ENCODE assay signal across 15 cellular contexts in the genomic region with DNA sequence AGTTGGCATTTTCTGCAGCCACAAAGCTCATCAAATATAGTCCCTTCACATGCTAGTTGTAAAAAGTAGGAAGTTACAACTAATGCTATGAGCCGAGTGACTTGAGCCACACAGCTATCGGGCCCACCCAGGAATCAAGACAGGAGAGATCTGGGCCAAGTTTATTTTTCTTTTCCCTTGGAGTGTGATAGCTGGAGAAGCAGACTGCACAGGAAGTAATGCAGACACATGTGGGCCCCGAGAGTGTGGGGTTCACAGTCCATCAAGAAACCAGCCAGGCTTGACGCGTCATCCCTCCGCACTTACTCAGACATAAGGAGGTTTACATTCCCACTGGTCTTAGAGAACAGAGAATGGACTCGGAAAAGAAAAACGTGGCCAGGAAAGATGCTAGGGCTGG.
A peak's percentile ranks its signal among the peaks of the same experiment; 100 is the strongest.
DNase-seq lines count a peak whose midpoint lies in the region; ATAC-seq, FAIRE-seq and TF ChIP-seq lines count a peak whose summit lies in the region.
"Had no signal": no experiment of that assay in that cellular context is flagged by ENCODE, and none has a peak within 500 bp of the region (broad histone marks: within the 10 kb centered on the region; RNA-seq: fewer than 3 reads in every experiment).

No MANE protein-coding gene starts in this region.

- H3K36me3 ChIP-seq in osteoblast (ENCODE audit: insufficient read depth, low read length) (no peaks in the 10 kb centered on the region), HepG2 (replicated peaks in 1 of 2; ENCODE audit: control insufficient read depth in 1 of 2, insufficient read depth in 2 of 2, low read length in 2 of 2) (no peaks in the 10 kb centered on the region)

- POLR2A ChIA-PET in HepG2 (lab: Yijun Ruan, JAX) (no interaction called here), HEK293T (lab: Yijun Ruan, JAX) (no interaction called here)

- FAIRE-seq in HepG2 (lab: Jason Lieb, UNC) = no peak
- FAIRE-seq: H54 had no signal

- no peak for TF ChIP-seq RAD21 in HepG2 (CRISPR knock-in tag; IDR thresholded peaks at IDR 0.05)

- WGBS in HepG2 (ENCODE audit: low lambda C conversion rate) = 48% methylated on average over 8 of the region's 8 CpGs

- peak overlapping the region; percentile 86 for H2AFZ ChIP-seq in osteoblast (ENCODE audit: low read length)
- H2AFZ ChIP-seq in HepG2 (ENCODE audit: low read length) = no peak overlapping the region

- in situ Hi-C loops in Caki2 (cut with HindIII; ENCODE audit: low pct_unique_long_range_greater_than_20kb, low sequenced_read_pairs) = no loop called here
- in situ Hi-C loops in HepG2 (cut with HindIII; ENCODE audit: extremely low pct_ligation_motif_present, low pct_unique_long_range_greater_than_20kb) = no loop called here
- in situ Hi-C loops in ACHN (cut with HindIII; ENCODE audit: low pct_ligation_motif_present, low pct_unique_long_range_greater_than_20kb, low sequenced_read_pairs) = no loop called here

- intact Hi-C loops in HepG2 (cut with micrococcal nuclease; ENCODE audit: unreplicated experiment) = no loop called here

- DNase-seq in Caki2 (ENCODE audit: low read depth) (peak; percentile 8), OCI-M1 (lab: John Stamatoyannopoulos, UW) (peak; percentile 10), fibroblast of pulmonary artery (ENCODE audit: low read depth) (peak; percentile 81), osteoblast (ENCODE audit: insufficient read length, low spot score, missing footprints) (no peak), foreskin melanocyte (no peak), HepG2 (ENCODE audit: low spot score) (no peak), ACHN (no peak), HEK293T (ENCODE audit: extremely low spot score) (no peak)
- DNase-seq: activated CD8-positive, alpha-beta T cell treated with anti-CD3 and anti-CD28 coated beads, Interleukin-2, amount 10 ng/mL, durations not matched to agents 7 days and 5 days; CD4-positive, CD25-positive, alpha-beta regulatory T cell; NCI-H526; SHP77; stimulated activated CD4-positive, alpha-beta T cell treated with anti-CD3 and anti-CD28 coated beads, Interleukin-2, amount 100 ng/mL, for 48 hours had no signal

- TF ChIP-seq POLR2A in HepG2 (IDR thresholded peaks at IDR 0.05; ENCODE audit: insufficient read depth in 1 of 2, low read depth in 2 of 2, low read length in 2 of 2) = no peak

- CTCF ChIA-PET in HepG2 (lab: Yijun Ruan, JAX; ENCODE audit: low intra/inter-chr PET ratio, low total read pairs) (no interaction called here), HEK293T (lab: Yijun Ruan, JAX) (no interaction called here)

- H3K4me3 ChIP-seq in fibroblast of pulmonary artery (replicated peaks; ENCODE audit: low read depth, low read length) = no peak overlapping the region
- H3K4me3 ChIP-seq in osteoblast (ENCODE audit: insufficient read depth, low read length) = no peak overlapping the region
- H3K4me3 ChIP-seq in HepG2 (replicated peaks in 1 of 3; ENCODE audit: insufficient read depth in 1 of 3, low read depth in 2 of 3, low read length in 3 of 3) = no peak overlapping the region

- TF ChIP-seq CTCF in fibroblast of pulmonary artery (IDR thresholded peaks at IDR 0.05; ENCODE audit: low read length, missing control alignments) = no peak
- no peak for TF ChIP-seq CTCF in osteoblast (IDR thresholded peaks at IDR 0.05; ENCODE audit: extremely low read depth, low read depth, low read length)
- no peak for TF ChIP-seq CTCF in HepG2 (CRISPR knock-in tag; IDR thresholded peaks at IDR 0.05)

- no TSS peak for BruUV-seq in HepG2 (replicated peaks; lab: Mats Ljungman, UMichigan)

- H3K4me2 ChIP-seq in osteoblast (ENCODE audit: insufficient read depth, low read length) (peak overlapping the region; percentile 59), HepG2 (ENCODE audit: low read depth, low read length) (no peak overlapping the region)
- H3K4me2 ChIP-seq: KMS-11 had no signal

- H3K9ac ChIP-seq in HepG2 (ENCODE audit: insufficient read depth, low read depth, low read length) = no peak overlapping the region
- H3K9ac ChIP-seq: KMS-11 had no signal

- H3K27ac ChIP-seq in osteoblast (ENCODE audit: low read depth, low read length) (peak overlapping the region; percentile 78), HepG2 (ENCODE audit: extremely low read length, insufficient read depth, low read length) (no peak overlapping the region)
- H3K27ac ChIP-seq: KMS-11 had no signal

- H3K9me3 ChIP-seq in osteoblast (ENCODE audit: low read depth, low read length) = no peaks in the 10 kb centered on the region
- H3K9me3 ChIP-seq in HepG2 (ENCODE audit: low read length) = peaks cover 11% of the 10 kb centered on the region; the same call in 1 of the 2 replicates

- peaks cover 29% of the 10 kb centered on the region for H3K4me1 ChIP-seq in osteoblast (ENCODE audit: insufficient read depth, low read length)
- peaks cover 9% of the 10 kb centered on the region; the same call in 1 of the 2 replicates for H3K4me1 ChIP-seq in HepG2 (ENCODE audit: insufficient read depth, low read length)

- H4K20me1 ChIP-seq in osteoblast (ENCODE audit: insufficient read depth, low read length) = no peaks in the 10 kb centered on the region
- no peaks in the 10 kb centered on the region for H4K20me1 ChIP-seq in HepG2 (ENCODE audit: insufficient read depth, low read length)

- no peaks in the 10 kb centered on the region for H3K79me2 ChIP-seq in osteoblast (ENCODE audit: insufficient read depth, low read length)
- H3K79me2 ChIP-seq in HepG2 (ENCODE audit: insufficient read depth, low read length) = no peaks in the 10 kb centered on the region

- ATAC-seq in HepG2 = no peak
- ATAC-seq: activated CD8-positive, alpha-beta T cell treated with anti-CD3 and anti-CD28 coated beads, Interleukin-2, amount 10 ng/mL, durations not matched to agents 7 days and 5 days had no signal

- no peaks in the 10 kb centered on the region for H3K27me3 ChIP-seq in osteoblast (ENCODE audit: insufficient read depth, low read length)
- H3K27me3 ChIP-seq in HepG2 (ENCODE audit: control insufficient read depth in 1 of 2, insufficient read depth in 2 of 2, low read length in 2 of 2) = peaks cover 0 to 7% of the 10 kb centered on the region in 2 experiments; a peak in 2 of 5 replicates

- TF ChIP-seq EP300 in HepG2 (IDR thresholded peaks at IDR 0.05; ENCODE audit: low read depth in 2 of 2, low read length in 2 of 2) (no peak), HepG2 (CRISPR knock-in tag; IDR thresholded peaks at IDR 0.05; ENCODE audit: borderline replicate concordance) (no peak)

TF ChIP-seq in HepG2, 621 proteins besides CTCF, POLR2A, EP300 and RAD21 (continues in another document):
- TF ChIP-seq ZNF546 (CRISPR knock-in tag; conservative IDR thresholded peaks at IDR 0.05) = no peak
- TF ChIP-seq ZNF891 (CRISPR knock-in tag; IDR thresholded peaks at IDR 0.05) = no peak
- TF ChIP-seq, protein P1, sequence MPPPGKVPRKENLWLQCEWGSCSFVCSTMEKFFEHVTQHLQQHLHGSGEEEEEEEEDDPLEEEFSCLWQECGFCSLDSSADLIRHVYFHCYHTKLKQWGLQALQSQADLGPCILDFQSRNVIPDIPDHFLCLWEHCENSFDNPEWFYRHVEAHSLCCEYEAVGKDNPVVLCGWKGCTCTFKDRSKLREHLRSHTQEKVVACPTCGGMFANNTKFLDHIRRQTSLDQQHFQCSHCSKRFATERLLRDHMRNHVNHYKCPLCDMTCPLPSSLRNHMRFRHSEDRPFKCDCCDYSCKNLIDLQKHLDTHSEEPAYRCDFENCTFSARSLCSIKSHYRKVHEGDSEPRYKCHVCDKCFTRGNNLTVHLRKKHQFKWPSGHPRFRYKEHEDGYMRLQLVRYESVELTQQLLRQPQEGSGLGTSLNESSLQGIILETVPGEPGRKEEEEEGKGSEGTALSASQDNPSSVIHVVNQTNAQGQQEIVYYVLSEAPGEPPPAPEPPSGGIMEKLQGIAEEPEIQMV (CRISPR knock-in tag; IDR thresholded peaks at IDR 0.05; ENCODE audit: low read depth) = no peak

TF ChIP-seq in HEK293T, 16 proteins besides CTCF, POLR2A, EP300 and RAD21:
- no peak for TF ChIP-seq HDGF (IDR thresholded peaks at IDR 0.05; ENCODE audit: borderline replicate concordance)

Comparison
In these comparisons a context has a peak if more than half of its experiments do, and no peak if none do; other contexts are left out.
1. DNase-seq: peak in Caki2 (single experiment), OCI-M1 (single experiment) and fibroblast of pulmonary artery (single experiment); none in osteoblast (single experiment), foreskin melanocyte (single experiment), HepG2 (single experiment), ACHN (single experiment) and HEK293T (single experiment).